9 cellular contexts compared by ENCODE assay signal in the genomic region with DNA sequence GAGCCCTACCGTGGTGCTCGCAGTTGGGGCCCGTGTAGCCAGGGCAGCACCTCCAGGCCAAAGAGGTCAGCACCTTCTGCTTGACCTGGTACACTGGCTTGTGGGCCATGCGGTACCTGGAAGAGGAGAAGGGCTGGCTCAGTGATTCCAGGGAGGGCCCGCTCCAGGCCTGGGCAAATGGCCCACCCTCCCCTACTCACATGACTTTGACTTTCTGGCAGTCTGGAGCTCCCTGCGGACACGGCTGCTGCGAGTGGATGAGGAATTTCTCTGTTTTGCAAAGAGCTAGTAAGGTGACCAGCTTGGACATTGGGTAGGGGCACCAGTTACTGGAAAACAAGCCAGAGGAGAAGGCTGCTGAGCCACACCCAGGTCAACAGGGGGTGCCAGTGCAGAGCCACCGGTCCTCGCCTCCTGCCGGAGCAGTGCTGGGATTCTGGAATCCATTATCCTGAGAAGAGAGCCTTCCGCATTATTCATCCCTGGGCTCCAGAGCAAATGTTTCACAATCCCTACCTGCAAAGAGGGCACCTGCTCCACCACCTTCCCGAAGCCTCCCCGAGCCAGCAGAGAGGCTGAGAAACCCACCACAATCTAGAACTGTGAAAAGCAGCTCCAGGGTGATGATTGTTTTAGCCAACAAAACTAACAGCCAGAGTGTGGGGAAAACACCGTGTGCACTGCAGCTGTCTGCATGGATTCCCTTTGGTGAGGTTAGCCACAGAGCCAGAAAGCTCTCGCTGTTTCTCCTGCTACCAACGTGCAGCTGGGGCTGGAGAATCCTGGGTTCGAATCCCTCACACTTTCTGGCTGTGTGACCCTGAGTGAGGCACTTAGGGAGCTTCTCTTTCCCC. TPM values are rescaled to one million over a fixed set of nuclear protein-coding genes. Genes with fewer than 3 reads are reported as not detected.
DNase-seq lines count a peak whose midpoint lies in the region; ATAC-seq, FAIRE-seq and TF ChIP-seq lines count a peak whose summit lies in the region.
"Had no signal": no experiment of that assay in that cellular context is flagged by ENCODE, and none has a peak within 500 bp of the region (broad histone marks: within the 10 kb centered on the region; RNA-seq: fewer than 3 reads in every experiment).

No MANE protein-coding gene starts in this region.

- intact Hi-C loops in left cardiac atrium (cut with DNase I) = no loop called here

- H3K27me3 ChIP-seq in WERI-Rb-1 (ENCODE audit: insufficient read depth, low read depth, severe bottlenecking) = no peaks in the 10 kb centered on the region
- no peaks in the 10 kb centered on the region for H3K27me3 ChIP-seq in small intestine (ENCODE audit: control insufficient read depth in 2 of 2, insufficient read depth in 2 of 2, low read length in 2 of 2)

- ATAC-seq in left cardiac atrium (peak; percentile 41 to 57), HG03432 (IDR thresholded peaks at IDR 0.05; ENCODE audit: unreplicated experiment) (no peak)
- ATAC-seq in activated naive CD8-positive, alpha-beta T cell treated with anti-CD3 and anti-CD28 coated beads, Interleukin-2, amount 50 U/mL, for 24 hours = no peak

- H3K36me3 ChIP-seq in WERI-Rb-1 = no peaks in the 10 kb centered on the region
- H3K36me3 ChIP-seq in small intestine (ENCODE audit: control insufficient read depth in 2 of 2, insufficient read depth in 2 of 2, low read length in 2 of 2) = no peaks in the 10 kb centered on the region

- peak; percentile 4 for DNase-seq in H4 (ENCODE audit: low spot score)
- DNase-seq in WERI-Rb-1 = peak; percentile 75
- DNase-seq in left cardiac atrium = peak; percentile 30
- DNase-seq in small intestine = peak; percentile 22
- no peak for DNase-seq in Kasumi-1 (lab: John Stamatoyannopoulos, UW)
- no peak for DNase-seq in GM12892 (ENCODE audit: insufficient read length)
- DNase-seq in activated naive CD8-positive, alpha-beta T cell treated with anti-CD3 and anti-CD28 coated beads, Interleukin-2, amount 50 U/mL, for 24 hours = no peak

- H3K4me1 ChIP-seq in small intestine (ENCODE audit: control insufficient read depth in 2 of 2, insufficient read depth in 1 of 2, low read depth in 1 of 2, low read length in 1 of 2) = no peaks in the 10 kb centered on the region

- no peaks in the 10 kb centered on the region for H3K27me3 Mint-ChIP-seq in activated naive CD8-positive, alpha-beta T cell treated with anti-CD3 and anti-CD28 coated beads, Interleukin-2, amount 50 U/mL, for 24 hours
- H3K27me3 Mint-ChIP-seq: activated naive CD8-positive, alpha-beta T cell had no signal

- no peak for TF ChIP-seq POLR2A in GM12892 (IDR thresholded peaks at IDR 0.05; ENCODE audit: low read depth, low read length)

- FAIRE-seq in small intestine (lab: Jason Lieb, UNC) (no peak), GM12892 (lab: Jason Lieb, UNC) (no peak)

- H3K4me1 Mint-ChIP-seq in activated naive CD8-positive, alpha-beta T cell treated with anti-CD3 and anti-CD28 coated beads, Interleukin-2, amount 50 U/mL, for 24 hours = peaks cover 9% of the 10 kb centered on the region

- H3K4me3 ChIP-seq in WERI-Rb-1 (ENCODE audit: low read depth, low read length) (no peak overlapping the region), small intestine (ENCODE audit: low read depth in 1 of 2, low read length in 2 of 2) (no peak overlapping the region)

- no peak overlapping the region for H3K27ac ChIP-seq in WERI-Rb-1
- no peak overlapping the region for H3K27ac ChIP-seq in small intestine (ENCODE audit: low read depth in 1 of 2, low read length in 1 of 2)

- 60 to 65% (median 63%) methylated on average over 18 of the region's 18 CpGs for WGBS in small intestine, 3 donors

- peak; percentile 88 for TF ChIP-seq CTCF in WERI-Rb-1 (IDR thresholded peaks at IDR 0.05; ENCODE audit: low read depth, low read length)

- no peak overlapping the region for H3K27ac Mint-ChIP-seq in activated naive CD8-positive, alpha-beta T cell treated with anti-CD3 and anti-CD28 coated beads, Interleukin-2, amount 50 U/mL, for 24 hours
- H3K27ac Mint-ChIP-seq: activated naive CD8-positive, alpha-beta T cell had no signal

- no peak overlapping the region for H3K4me3 Mint-ChIP-seq in activated naive CD8-positive, alpha-beta T cell treated with anti-CD3 and anti-CD28 coated beads, Interleukin-2, amount 50 U/mL, for 24 hours
- H3K4me3 Mint-ChIP-seq: activated naive CD8-positive, alpha-beta T cell had no signal

- H3K36me3 Mint-ChIP-seq in activated naive CD8-positive, alpha-beta T cell treated with anti-CD3 and anti-CD28 coated beads, Interleukin-2, amount 50 U/mL, for 24 hours (ENCODE audit: low read depth) = no peaks in the 10 kb centered on the region

- no peaks in the 10 kb centered on the region for H3K9me3 Mint-ChIP-seq in activated naive CD8-positive, alpha-beta T cell treated with anti-CD3 and anti-CD28 coated beads, Interleukin-2, amount 50 U/mL, for 24 hours

- H3K9me3 ChIP-seq in WERI-Rb-1 (ENCODE audit: severe bottlenecking) = no peaks in the 10 kb centered on the region
- no peaks in the 10 kb centered on the region for H3K9me3 ChIP-seq in small intestine (ENCODE audit: control insufficient read depth, low read depth)

RNA-seq across cellular contexts. Expression of gene MMRN2, which starts 11.8 kb away (rescaled TPM):
- total RNA-seq in H4 (2014; rRNA removed; shearing (Covaris generic)) = 0.12 and 1.8 TPM in 2 replicates
- total RNA-seq in left cardiac atrium = 10 to 100 TPM; 38.6 to 62.1 TPM
- 10 to 100 TPM in 1 of 3 donors, 1 to 10 TPM in 1, under 1 TPM in 1; 0.45 to 20.8 (median 1.4) TPM for polyA plus RNA-seq in small intestine
- 2.3 TPM for polyA plus RNA-seq in GM12892 (2012; ENCODE audit: missing spikeins)

RNA-seq across cellular contexts. Expression of gene SNCG, which starts 12.8 kb away (rescaled TPM):
- total RNA-seq in H4 (2014; rRNA removed; shearing (Covaris generic)) = 1.7 and 2.2 TPM in 2 replicates
- 10 to 100 TPM; 27.8 to 51.0 TPM for total RNA-seq in left cardiac atrium
- 10 to 100 TPM in 1 of 3 donors, 1 to 10 TPM in 2; 2.4 to 44.8 (median 4.0) TPM for polyA plus RNA-seq in small intestine
- 0.51 TPM for polyA plus RNA-seq in GM12892 (2012; ENCODE audit: missing spikeins)

RNA-seq across cellular contexts. Expression of gene ADIRF, which starts 22.7 kb away (rescaled TPM):
- not detected in 2 replicates for total RNA-seq in H4 (2014; rRNA removed; shearing (Covaris generic))
- total RNA-seq in left cardiac atrium = 100 to 1,000 TPM; 143 to 269 TPM
- polyA plus RNA-seq in small intestine = 1,000 to 10,000 TPM in 1 of 3 donors, 100 to 1,000 TPM in 2; 193 to 1,065 (median 750) TPM
- polyA plus RNA-seq in GM12892 (2012; ENCODE audit: missing spikeins) = 0.64 TPM

Comparison
In these comparisons a context has a peak if more than half of its experiments do, and no peak if none do; other contexts are left out.
1. DNase-seq: peak in H4 (single experiment), WERI-Rb-1 (single experiment), left cardiac atrium (single experiment) and small intestine (single experiment); none in Kasumi-1 (0 of 2), GM12892 (single experiment) and activated naive CD8-positive, alpha-beta T cell treated with anti-CD3 and anti-CD28 coated beads, Interleukin-2, amount 50 U/mL, for 24 hours (single experiment).
2. ATAC-seq: peak in left cardiac atrium (2 of 2); none in activated naive CD8-positive, alpha-beta T cell treated with anti-CD3 and anti-CD28 coated beads, Interleukin-2, amount 50 U/mL, for 24 hours (single experiment) and HG03432 (single experiment).
3. RNA of gene MMRN2, which starts 11.8 kb away (total RNA-seq): 38.6 to 62.1 TPM in left cardiac atrium; 0.12 to 1.8 TPM in H4; every median in the first group is over 10 times any median in the second.
4. RNA of gene ADIRF, which starts 22.7 kb away (total RNA-seq): 143 to 269 TPM in left cardiac atrium; not detected in H4; every median in the first group is over 100 times any median in the second.